ENCODE assay signal across 8 cellular contexts in genomic region chr10:99329238-99329890, GRCh38. TPM values are rescaled to one million over a fixed set of nuclear protein-coding genes. Genes with fewer than 3 reads are reported as not detected.
DNase-seq lines count a peak whose midpoint lies in the region; ATAC-seq, FAIRE-seq and TF ChIP-seq lines count a peak whose summit lies in the region.

Gene CNNM1 (plus strand): TSS chr10:99329356. CDS start chr10:99329388, 32 bp downstream.

- CTCF ChIA-PET in Calu3 (lab: Charles Lee) = interaction anchor here (0.6 to 1.2 kb wide), 2 partner anchors 10 to 170 kb away, joined by 3 to 5 read pairs; no protein-coding TSS in a partner anchor
- CTCF ChIA-PET in activated naive CD4-positive, alpha-beta T cell treated with anti-CD3 and anti-CD28 coated beads, Interleukin-2, amount 10 ng/mL, durations not matched to agents 7 days and 5 days (lab: Charles Lee) = no interaction called here

- H3K4me1 ChIP-seq in left ventricle myocardium inferior (peaks cover 19% of the 10 kb centered on the region), psoas muscle (peaks cover 4% of the 10 kb centered on the region)

- intact Hi-C loops in Calu3 (cut with micrococcal nuclease; ENCODE audit: unreplicated experiment) = no loop called here
- intact Hi-C loops in left ventricle myocardium inferior (cut with micrococcal nuclease) = no loop called here
- intact Hi-C loops in psoas muscle (cut with DNase I) = no loop called here

- DNase-seq in Calu3 = peak; percentile 49
- peak; percentile 2 for DNase-seq in NCI-H128 (lab: John Stamatoyannopoulos, UW; ENCODE audit: unreplicated experiment)
- DNase-seq in activated naive CD4-positive, alpha-beta T cell treated with anti-CD3 and anti-CD28 coated beads, Interleukin-2, amount 10 ng/mL, durations not matched to agents 7 days and 5 days = peak; percentile 65
- no peak for DNase-seq in left ventricle myocardium inferior
- peak in 1 of 2 donors; percentile 54 for DNase-seq in psoas muscle
- DNase-seq in D721Med (ENCODE audit: insufficient read length, low spot score) = no peak

- peak within 1 kb of the TSS; percentile 68 for H3K4me3 ChIP-seq in left ventricle myocardium inferior
- peak within 1 kb of the TSS; percentile 64 for H3K4me3 ChIP-seq in psoas muscle

- H3K4me3 Mint-ChIP-seq in Calu3 (ENCODE audit: low read depth, unreplicated experiment) = peak within 1 kb of the TSS; percentile 46
- peak within 1 kb of the TSS; percentile 65 for H3K4me3 Mint-ChIP-seq in activated naive CD4-positive, alpha-beta T cell treated with anti-CD3 and anti-CD28 coated beads, Interleukin-2, amount 10 ng/mL, durations not matched to agents 7 days and 5 days

- peaks cover 25% of the 10 kb centered on the region for H3K36me3 Mint-ChIP-seq in Calu3 (ENCODE audit: insufficient read depth, unreplicated experiment)
- H3K36me3 Mint-ChIP-seq in activated naive CD4-positive, alpha-beta T cell treated with anti-CD3 and anti-CD28 coated beads, Interleukin-2, amount 10 ng/mL, durations not matched to agents 7 days and 5 days = peaks cover 2% of the 10 kb centered on the region

- H3K36me3 ChIP-seq in left ventricle myocardium inferior = no peaks in the 10 kb centered on the region
- H3K36me3 ChIP-seq in psoas muscle (ENCODE audit: insufficient read depth in 1 of 2, low read depth in 1 of 2) = no peaks in the 10 kb centered on the region

- H3K27me3 ChIP-seq in left ventricle myocardium inferior (ENCODE audit: low read depth) = peaks cover 85% of the 10 kb centered on the region
- H3K27me3 ChIP-seq in psoas muscle (ENCODE audit: insufficient read depth in 3 of 3, low read length in 2 of 3) = peaks cover 0 to 80% (median 20%) of the 10 kb centered on the region in 3 donors

- no peak for FAIRE-seq in D721Med (lab: Jason Lieb, UNC)

- no peak within 1 kb of the TSS for H3K27ac Mint-ChIP-seq in Calu3 (ENCODE audit: unreplicated experiment)
- H3K27ac Mint-ChIP-seq in activated naive CD4-positive, alpha-beta T cell treated with anti-CD3 and anti-CD28 coated beads, Interleukin-2, amount 10 ng/mL, durations not matched to agents 7 days and 5 days = no peak within 1 kb of the TSS

- H3K4me1 Mint-ChIP-seq in Calu3 (ENCODE audit: low read depth, unreplicated experiment) = peaks cover 14% of the 10 kb centered on the region
- H3K4me1 Mint-ChIP-seq in activated naive CD4-positive, alpha-beta T cell treated with anti-CD3 and anti-CD28 coated beads, Interleukin-2, amount 10 ng/mL, durations not matched to agents 7 days and 5 days = peaks cover 14% of the 10 kb centered on the region

- no peaks in the 10 kb centered on the region for H3K27me3 Mint-ChIP-seq in Calu3 (ENCODE audit: unreplicated experiment)
- peaks cover 52% of the 10 kb centered on the region for H3K27me3 Mint-ChIP-seq in activated naive CD4-positive, alpha-beta T cell treated with anti-CD3 and anti-CD28 coated beads, Interleukin-2, amount 10 ng/mL, durations not matched to agents 7 days and 5 days

- H3K9me3 ChIP-seq in left ventricle myocardium inferior (replicated peaks) (no peaks in the 10 kb centered on the region), psoas muscle (no peaks in the 10 kb centered on the region)

- WGBS in psoas muscle, 3 donors = 0 to 1% (median 1%) methylated on average over 41 to 69 of the region's 69 CpGs

- H3K9me3 Mint-ChIP-seq in Calu3 (ENCODE audit: low read depth, unreplicated experiment) = no peaks in the 10 kb centered on the region
- H3K9me3 Mint-ChIP-seq in activated naive CD4-positive, alpha-beta T cell treated with anti-CD3 and anti-CD28 coated beads, Interleukin-2, amount 10 ng/mL, durations not matched to agents 7 days and 5 days = no peaks in the 10 kb centered on the region

- TF ChIP-seq CTCF in Calu3 (IDR thresholded peaks at IDR 0.05; ENCODE audit: unreplicated experiment) (no peak), left ventricle myocardium inferior (IDR thresholded peaks at IDR 0.05; ENCODE audit: borderline replicate concordance) (no peak), psoas muscle (IDR thresholded peaks at IDR 0.05) (no peak), D721Med (IDR thresholded peaks at IDR 0.05; ENCODE audit: insufficient read depth, missing control alignments) (no peak)

- BruUV-seq in Calu3 (replicated peaks; lab: Mats Ljungman, UMichigan) = no TSS peak

- ATAC-seq in GM21423 (IDR thresholded peaks at IDR 0.05; ENCODE audit: unreplicated experiment) (peak; percentile 77), psoas muscle (peak in 3 of 4 donors; percentile 39 to 46 (median 46)), GM21528 (IDR thresholded peaks at IDR 0.05; ENCODE audit: low FRiP score, unreplicated experiment) (no peak)

- H3K27ac ChIP-seq in left ventricle myocardium inferior (replicated peaks) (no peak within 1 kb of the TSS), psoas muscle (no peak within 1 kb of the TSS)

RNA-seq across cellular contexts. Expression of gene CNNM1, which starts in this region (rescaled TPM):
- 5.8 and 6.3 TPM in 2 replicates for total RNA-seq in Calu3 (2022)
- total RNA-seq in left ventricle myocardium inferior = 0.19 TPM
- total RNA-seq in psoas muscle = not detected
- polyA plus RNA-seq in psoas muscle = under 1 TPM in 1 of 3 donors, not detected in 2; 0.01 TPM

Comparison
In these comparisons a context has a peak if more than half of its experiments do, and no peak if none do; other contexts are left out.
1. Peak in ATAC-seq and H3K4me3 ChIP-seq in psoas muscle; RNA of the gene not detected or under 1 TPM.
2. DNase-seq: peak in Calu3 (single experiment), NCI-H128 (single experiment) and activated naive CD4-positive, alpha-beta T cell treated with anti-CD3 and anti-CD28 coated beads, Interleukin-2, amount 10 ng/mL, durations not matched to agents 7 days and 5 days (single experiment); none in left ventricle myocardium inferior (single experiment) and D721Med (single experiment).